ENCODE assay signal across 9 cellular contexts in the genomic region with DNA sequence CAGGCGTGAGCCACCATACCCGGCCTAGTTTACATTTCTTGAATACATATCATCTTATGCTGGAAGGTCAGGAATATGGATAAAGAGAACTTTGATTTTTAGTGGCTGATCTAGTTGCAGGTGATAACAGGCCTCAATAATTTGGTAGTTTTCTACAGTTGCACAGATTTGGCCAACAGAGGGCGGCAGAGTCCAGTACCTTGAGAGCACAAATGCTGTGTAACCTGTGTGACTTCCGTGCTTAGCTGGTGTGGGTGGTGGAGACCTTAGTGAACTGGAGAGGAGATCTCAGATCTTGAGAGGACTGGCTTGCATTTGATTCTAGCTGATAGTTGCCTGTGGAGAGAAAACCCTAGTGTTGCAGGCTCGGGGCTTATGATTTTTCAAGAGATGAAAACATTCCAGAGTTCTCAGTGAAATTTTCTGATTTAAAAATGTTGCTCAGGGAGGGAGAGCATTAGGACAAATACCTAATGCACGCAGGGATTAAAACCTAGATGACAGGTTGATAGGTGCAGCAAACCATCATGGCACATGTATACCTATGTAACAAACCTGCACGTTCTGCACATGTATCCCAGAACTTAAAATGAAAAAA. TPM values are rescaled to one million over a fixed set of nuclear protein-coding genes. Genes with fewer than 3 reads are reported as not detected.
DNase-seq lines count a peak whose midpoint lies in the region; ATAC-seq and TF ChIP-seq lines count a peak whose summit lies in the region.
"Had no signal": no experiment of that assay in that cellular context is flagged by ENCODE, and none has a peak within 500 bp of the region (broad histone marks: within the 10 kb centered on the region; RNA-seq: fewer than 3 reads in every experiment).

No MANE protein-coding gene starts in this region.

- no peak overlapping the region for H3K9ac ChIP-seq in colonic mucosa (ENCODE audit: low read depth in 2 of 2, low read length in 2 of 2)

- H3K36me3 ChIP-seq in colonic mucosa (no peaks in the 10 kb centered on the region), lower lobe of right lung (no peaks in the 10 kb centered on the region)

- H3K4me1 ChIP-seq in colonic mucosa (no peaks in the 10 kb centered on the region), lower lobe of right lung (no peaks in the 10 kb centered on the region)

- H3K4me3 ChIP-seq in colonic mucosa: no peak overlapping the region
- H3K4me3 ChIP-seq in lower lobe of right lung: no peak overlapping the region

- H3K27me3 ChIP-seq in colonic mucosa (no peaks in the 10 kb centered on the region), lower lobe of right lung (ENCODE audit: low read depth) (no peaks in the 10 kb centered on the region)

- H3K27ac ChIP-seq in colonic mucosa (no peak overlapping the region), lower lobe of right lung (no peak overlapping the region)

- ATAC-seq in HG03342 (IDR thresholded peaks at IDR 0.05; ENCODE audit: unreplicated experiment) (peak; percentile 91), lower lobe of right lung (peak; percentile 81)

- H3K9me3 ChIP-seq in colonic mucosa: no peaks in the 10 kb centered on the region
- no peaks in the 10 kb centered on the region for H3K9me3 ChIP-seq in lower lobe of right lung

- intact Hi-C loops in colonic mucosa (cut with DNase I): no loop called here
- intact Hi-C loops in lower lobe of right lung (cut with DNase I): loop anchor here (10.0 kb wide), 1 partner anchor 431 kb away; no protein-coding TSS in a partner anchor

- peak; percentile 61 for TF ChIP-seq CTCF in colonic mucosa (IDR thresholded peaks at IDR 0.05)
- peak; percentile 66 for TF ChIP-seq CTCF in lower lobe of right lung (IDR thresholded peaks at IDR 0.05)

- DNase-seq in CD1c-positive myeloid dendritic cell (ENCODE audit: extremely low spot score) (peak; percentile 76), GM19240 (ENCODE audit: insufficient read length, low spot score) (peak; percentile 48), NCI-H345 treated with DMSO at 0.1 percent for 48 hours (lab: John Stamatoyannopoulos, UW; ENCODE audit: unreplicated experiment) (peak; percentile 51), colonic mucosa (peak; percentile 71), lower lobe of right lung (peak; percentile 62)
- DNase-seq in activated CD4-positive, alpha-beta T cell treated with anti-CD3 and anti-CD28 coated beads for 24 hours (ENCODE audit: low read depth in 2 of 2): peak; percentile 67
- DNase-seq in stimulated activated CD8-positive, alpha-beta memory T cell treated with anti-CD3 and anti-CD28 coated beads, Interleukin-15, amount 100 ng/mL, for 1 hour (ENCODE audit: low read depth): peak; percentile 58

RNA-seq across cellular contexts. Expression of a gene that starts 17.4 kb away (rescaled TPM):
- total RNA-seq in colonic mucosa: not detected
- not detected for total RNA-seq in lower lobe of right lung
- total RNA-seq: activated CD8-positive, alpha-beta memory T cell treated with anti-CD3 and anti-CD28 coated beads for 36 hours had no signal
